8 cellular contexts compared by ENCODE assay signal in the genomic region with DNA sequence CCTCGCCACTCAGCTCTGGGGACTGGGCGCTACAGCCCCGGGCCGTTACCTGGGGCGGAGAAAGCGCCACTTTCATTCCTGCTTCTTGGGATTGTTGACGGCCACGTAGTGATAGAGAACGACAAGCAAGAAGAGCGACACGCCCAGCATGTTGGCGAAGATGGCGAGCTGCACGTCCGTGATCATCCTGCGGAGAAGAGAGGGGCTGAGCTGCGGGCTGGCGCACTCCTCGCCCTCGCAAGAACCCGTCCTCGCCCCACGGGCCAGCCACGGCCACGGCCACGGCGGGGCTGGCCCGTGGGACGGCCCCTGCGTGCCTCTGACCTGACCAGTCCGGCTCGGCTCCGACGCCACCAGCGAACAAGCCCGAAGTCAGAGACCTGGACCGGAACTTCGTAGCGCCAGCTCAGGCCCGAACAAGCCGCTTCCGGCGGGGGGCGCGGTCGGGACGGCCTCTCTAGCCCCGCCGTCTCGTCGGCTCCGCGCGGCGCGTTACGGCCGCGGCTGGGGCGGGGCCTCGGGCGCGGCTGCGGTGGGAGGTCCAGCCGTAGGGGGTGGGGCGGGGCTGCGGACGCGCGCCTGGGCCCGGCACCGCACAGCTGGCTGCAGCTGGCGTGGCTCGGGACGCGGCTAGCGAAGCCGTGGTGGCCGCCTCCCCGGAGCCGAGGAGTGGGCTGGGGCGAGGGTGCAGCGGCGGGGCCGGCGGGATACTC. TPM values are rescaled to one million over a fixed set of nuclear protein-coding genes. Genes with fewer than 3 reads are reported as not detected.
DNase-seq lines count a peak whose midpoint lies in the region; FAIRE-seq and TF ChIP-seq lines count a peak whose summit lies in the region.

OST4 (minus strand) TSS at position 378 of the 713 bp plus-strand sequence.

- peak within 1 kb of the TSS; percentile 95 for H3K9ac ChIP-seq in Loucy (ENCODE audit: low read depth, low read length, poor library complexity, severe bottlenecking)

- no peaks in the 10 kb centered on the region for H3K9me3 ChIP-seq in Loucy (ENCODE audit: insufficient read depth, low read depth, low read length)

- peaks cover 45% of the 10 kb centered on the region for H3K4me1 Mint-ChIP-seq in neural crest cell

- no peak for FAIRE-seq in H54 (lab: Jason Lieb, UNC)

- peak within 1 kb of the TSS; percentile 97 for H3K4me3 Mint-ChIP-seq in neural crest cell

- no peaks in the 10 kb centered on the region for H3K27me3 Mint-ChIP-seq in neural crest cell (ENCODE audit: low read depth)

- H3K9me2 ChIP-seq in Loucy (replicated peaks; ENCODE audit: low read depth, low read length), result no peaks in the 10 kb centered on the region

- TF ChIP-seq POLR2A in H54 (IDR thresholded peaks at IDR 0.05; ENCODE audit: low read depth, low read length), result peak; percentile 75

- no peaks in the 10 kb centered on the region for H3F3A ChIP-seq in Loucy (ENCODE audit: low read depth)

- peaks cover 21% of the 10 kb centered on the region for H4K20me1 ChIP-seq in Loucy (ENCODE audit: insufficient read depth, low read length, poor library complexity, severe bottlenecking)

- peak within 1 kb of the TSS; percentile 69 for H2AFZ ChIP-seq in Loucy (ENCODE audit: low read length)

- H3K36me3 Mint-ChIP-seq in neural crest cell (ENCODE audit: low read depth), result no peaks in the 10 kb centered on the region

- H3K4me1 ChIP-seq in Loucy (ENCODE audit: insufficient read depth, low read length, poor library complexity, severe bottlenecking), result peaks cover 51% of the 10 kb centered on the region

- DNase-seq in ELF-1 (ENCODE audit: low read depth, low spot score) (peak; percentile 91), H54 (ENCODE audit: insufficient read length, low spot score) (peak; percentile 96), SHP77 treated with DMSO at 0.1 percent for 48 hours (lab: John Stamatoyannopoulos, UW) (peak; percentile 48), fibroblast of the conjunctiva (ENCODE audit: low read depth) (peak; percentile 85), neural crest cell (ENCODE audit: low read depth, low spot score) (peak; percentile 84), stromal cell of bone marrow (ENCODE audit: low read depth) (peak; percentile 88)
- peak; percentile 97 for DNase-seq in activated effector memory CD4-positive, alpha-beta T cell treated with anti-CD3 and anti-CD28 coated beads, Interleukin-2, amount 50 U/mL, for 16 hours

- peaks cover 43% of the 10 kb centered on the region for H3K79me2 ChIP-seq in Loucy (ENCODE audit: insufficient read depth, low read length)

- no peaks in the 10 kb centered on the region for H3K9me3 Mint-ChIP-seq in neural crest cell

- no peaks in the 10 kb centered on the region for H3K27me3 ChIP-seq in Loucy (ENCODE audit: insufficient read depth, low read length, poor library complexity, severe bottlenecking)

- H3K4me2 ChIP-seq in Loucy (ENCODE audit: low read depth, low read length, poor library complexity, severe bottlenecking), result peak within 1 kb of the TSS; percentile 98

- no peaks in the 10 kb centered on the region for H3K36me3 ChIP-seq in Loucy (ENCODE audit: insufficient read depth, low read length)

- peak within 1 kb of the TSS; percentile 90 for H3K27ac Mint-ChIP-seq in neural crest cell (ENCODE audit: unreplicated experiment)

- TF ChIP-seq CTCF in Loucy (conservative IDR thresholded peaks at IDR 0.05; ENCODE audit: low read length), result 0 out of 2 replicates have a peak, but pooled peaks have one; percentile 21
- no peak for TF ChIP-seq CTCF in neural crest cell (conservative IDR thresholded peaks at IDR 0.05)

- peak within 1 kb of the TSS; percentile 88 for H3K4me3 ChIP-seq in Loucy (ENCODE audit: low read length, poor library complexity, severe bottlenecking)

RNA-seq across cellular contexts. Expression of gene OST4, which starts in this region (rescaled TPM):
- 232 and 236 TPM in 2 replicates for total RNA-seq in neural crest cell

Comparison
In these comparisons a context has a peak if more than half of its experiments do, and no peak if none do; other contexts are left out.
1. Peak in every context shown above with its lines: DNase-seq and H3K4me3 ChIP-seq.